ENCODE assay signal across 20 cellular contexts in genomic region chr3:43366880-43367279, GRCh38.
"Had no signal": no experiment of that assay in that cellular context is flagged by ENCODE, and none has a peak within 500 bp of the region (broad histone marks: within the 10 kb centered on the region; RNA-seq: fewer than 3 reads in every experiment).

No MANE protein-coding gene starts in this region.

- H3K9me3 Mint-ChIP-seq: activated naive CD4-positive, alpha-beta T cell treated with anti-CD3 and anti-CD28 coated beads for 36 hours; activated T-helper 1 cell treated with anti-CD3 and anti-CD28 coated beads, Interleukin-12 subunit alpha, Interleukin-12 subunit beta, Interleukin-2, Interleukin-4 antibody, amounts not matched to agents 30 ng/mL and 10 ng/mL and 1 ng/mL, durations not matched to agents 14 hours and 24 hours and 36 hours; dendritic cell treated with granulocyte-macrophage colony-stimulating factor and Interleukin-4, amounts not matched to agents 40 ng/mL and 50 ng/mL, for 4 days; memory B cell; natural killer cell treated with Interleukin-12 subunit alpha and Interleukin-12 subunit beta and Interleukin-15 and Interleukin-18, amount 100 ng/mL, for 72 hours; stimulated activated effector memory CD8-positive, alpha-beta T cell treated with anti-CD3 and anti-CD28 coated beads, Interleukin-12 subunit alpha, Interleukin-12 subunit beta, amount 100 ng/mL, for 72 hours had no signal

- H3K4me3 Mint-ChIP-seq: activated CD8-positive, alpha-beta T cell treated with anti-CD3 and anti-CD28 coated beads, Interleukin-2, amount 10 ng/mL, durations not matched to agents 7 days and 5 days; activated naive CD4-positive, alpha-beta T cell treated with anti-CD3 and anti-CD28 coated beads for 36 hours; activated T-helper 1 cell treated with anti-CD3 and anti-CD28 coated beads, Interleukin-12 subunit alpha, Interleukin-12 subunit beta, Interleukin-2, Interleukin-4 antibody, amounts not matched to agents 30 ng/mL and 10 ng/mL and 1 ng/mL, durations not matched to agents 14 hours and 24 hours and 36 hours; dendritic cell treated with granulocyte-macrophage colony-stimulating factor and Interleukin-4, amounts not matched to agents 40 ng/mL and 50 ng/mL, for 4 days; memory B cell; natural killer cell treated with Interleukin-12 subunit alpha and Interleukin-12 subunit beta and Interleukin-15 and Interleukin-18, amount 100 ng/mL, for 72 hours; stimulated activated effector memory CD8-positive, alpha-beta T cell treated with anti-CD3 and anti-CD28 coated beads, Interleukin-12 subunit alpha, Interleukin-12 subunit beta, amount 100 ng/mL, for 72 hours had no signal

- H3K27ac ChIP-seq: ascending aorta, epithelial cell of prostate, prostate gland, sigmoid colon, vagina had no signal

- H3K4me1 Mint-ChIP-seq: memory B cell had no signal

- H3K9me3 ChIP-seq: ascending aorta, breast epithelium, gastroesophageal sphincter, prostate gland, sigmoid colon, vagina had no signal

- H3K27me3 Mint-ChIP-seq: dendritic cell treated with granulocyte-macrophage colony-stimulating factor and Interleukin-4, amounts not matched to agents 40 ng/mL and 50 ng/mL, for 4 days; memory B cell; natural killer cell treated with Interleukin-12 subunit alpha and Interleukin-12 subunit beta and Interleukin-15 and Interleukin-18, amount 100 ng/mL, for 72 hours had no signal

- H3K27me3 ChIP-seq: ascending aorta, breast epithelium, gastroesophageal sphincter, sigmoid colon, tibial nerve, vagina had no signal

- H3K36me3 ChIP-seq: breast epithelium, prostate gland, vagina had no signal

- H3K36me3 Mint-ChIP-seq: natural killer cell treated with Interleukin-12 subunit alpha and Interleukin-12 subunit beta and Interleukin-15 and Interleukin-18, amount 100 ng/mL, for 72 hours; stimulated activated effector memory CD8-positive, alpha-beta T cell treated with anti-CD3 and anti-CD28 coated beads, Interleukin-12 subunit alpha, Interleukin-12 subunit beta, amount 100 ng/mL, for 72 hours had no signal

- DNase-seq: activated CD4-positive, alpha-beta T cell treated with anti-CD3 and anti-CD28 coated beads for 48 hours; activated CD8-positive, alpha-beta memory T cell treated with anti-CD3 and anti-CD28 coated beads, Interleukin-2, amount 50 U/mL, for 48 hours; activated CD8-positive, alpha-beta T cell treated with anti-CD3 and anti-CD28 coated beads, Interleukin-2, amount 10 ng/mL, durations not matched to agents 7 days and 5 days; activated naive CD4-positive, alpha-beta T cell treated with anti-CD3 and anti-CD28 coated beads for 36 hours; effector memory CD4-positive, alpha-beta T cell; islet precursor cell; sigmoid colon had no signal

- H3K27ac Mint-ChIP-seq: activated naive CD4-positive, alpha-beta T cell treated with anti-CD3 and anti-CD28 coated beads for 36 hours; activated T-helper 1 cell treated with anti-CD3 and anti-CD28 coated beads, Interleukin-12 subunit alpha, Interleukin-12 subunit beta, Interleukin-2, Interleukin-4 antibody, amounts not matched to agents 30 ng/mL and 10 ng/mL and 1 ng/mL, durations not matched to agents 14 hours and 24 hours and 36 hours; dendritic cell treated with granulocyte-macrophage colony-stimulating factor and Interleukin-4, amounts not matched to agents 40 ng/mL and 50 ng/mL, for 4 days; memory B cell; natural killer cell treated with Interleukin-12 subunit alpha and Interleukin-12 subunit beta and Interleukin-15 and Interleukin-18, amount 100 ng/mL, for 72 hours had no signal

- ATAC-seq: activated CD8-positive, alpha-beta T cell treated with anti-CD3 and anti-CD28 coated beads, Interleukin-2, amount 10 ng/mL, durations not matched to agents 7 days and 5 days; left lobe of liver; natural killer cell treated with Interleukin-12 subunit alpha and Interleukin-12 subunit beta and Interleukin-15 and Interleukin-18, amount 100 ng/mL, for 72 hours; stimulated activated effector memory CD8-positive, alpha-beta T cell treated with anti-CD3 and anti-CD28 coated beads, Interleukin-12 subunit alpha, Interleukin-12 subunit beta, amount 100 ng/mL, for 72 hours had no signal

- H3K4me3 ChIP-seq: ascending aorta, breast epithelium, gastroesophageal sphincter, prostate gland, sigmoid colon, tibial nerve, vagina had no signal

- H3K4me1 ChIP-seq: breast epithelium, prostate gland, sigmoid colon had no signal
